Comparison of ENCODE assay signal across 17 cellular contexts in the genomic region with DNA sequence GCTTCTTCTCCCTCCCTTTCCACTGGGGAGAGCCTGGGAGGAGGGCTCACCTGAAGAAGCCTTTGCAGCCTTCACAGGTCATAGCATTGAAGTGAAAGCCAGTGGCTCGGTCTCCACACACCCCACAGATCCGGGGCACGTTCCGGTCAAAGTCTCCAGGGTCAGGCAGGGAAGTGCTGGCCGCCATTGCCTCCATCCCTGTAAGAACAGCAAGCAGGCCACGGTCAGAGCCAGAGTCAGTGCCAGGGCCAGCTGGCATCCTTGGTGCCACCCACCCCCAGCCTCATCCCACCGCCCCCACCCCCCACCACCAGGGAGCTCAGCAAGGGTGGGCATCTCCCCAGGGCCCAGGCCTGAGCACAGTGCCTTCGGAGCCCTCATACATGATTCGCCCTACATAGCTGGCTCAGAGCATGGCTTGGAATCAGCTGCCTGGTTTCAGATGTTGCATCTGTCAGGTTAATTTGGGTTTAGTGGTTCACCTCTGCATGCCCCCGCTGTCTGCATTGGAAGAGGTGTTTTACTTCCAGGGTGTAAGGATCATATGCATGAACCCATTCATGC. TPM values are rescaled to one million over a fixed set of nuclear protein-coding genes. Genes with fewer than 3 reads are reported as not detected.
"Had no signal": no experiment of that assay in that cellular context is flagged by ENCODE, and none has a peak within 500 bp of the region (broad histone marks: within the 10 kb centered on the region; RNA-seq: fewer than 3 reads in every experiment).

No MANE protein-coding gene starts in this region.

- DNase-seq: activated CD4-positive, alpha-beta T cell treated with anti-CD3 and anti-CD28 coated beads for 48 hours; activated CD8-positive, alpha-beta memory T cell treated with anti-CD3 and anti-CD28 coated beads for 24 hours; activated CD8-positive, alpha-beta memory T cell treated with anti-CD3 and anti-CD28 coated beads, Interleukin-2, amount 50 U/mL, for 48 hours; dermis blood vessel endothelial cell; effector memory CD8-positive, alpha-beta T cell; left cardiac atrium; lower lobe of right lung; midbrain; SJCRH30; stimulated activated CD4-positive, alpha-beta T cell treated with anti-CD3 and anti-CD28 coated beads, Interleukin-2, amount 100 ng/mL, for 24 hours; stomach; upper lobe of left lung had no signal

- H3K9me3 Mint-ChIP-seq: activated naive CD4-positive, alpha-beta T cell treated with anti-CD3 and anti-CD28 coated beads, Interleukin-2, amount 50 U/mL, for 72 hours; effector memory CD8-positive, alpha-beta T cell; neural crest cell; WTC11 had no signal

- H3K4me3 Mint-ChIP-seq: effector memory CD8-positive, alpha-beta T cell; neural crest cell; WTC11 had no signal

- H3K27ac ChIP-seq: lower lobe of right lung, right atrium auricular region, SJCRH30, stomach, thoracic aorta, upper lobe of left lung had no signal

- H3K36me3 Mint-ChIP-seq: WTC11 had no signal

- H3K9me3 ChIP-seq: lower lobe of right lung, right atrium auricular region, SJCRH30, stomach, thoracic aorta, upper lobe of left lung had no signal

- H3K4me3 ChIP-seq: lower lobe of right lung, right atrium auricular region, SJCRH30, stomach, thoracic aorta, upper lobe of left lung had no signal

- H3K27ac Mint-ChIP-seq: WTC11 had no signal

- H3K27me3 ChIP-seq: right atrium auricular region, stomach, upper lobe of left lung had no signal

- H3K4me1 Mint-ChIP-seq: neural crest cell had no signal

- H3K36me3 ChIP-seq: right atrium auricular region, SJCRH30, thoracic aorta had no signal

- ATAC-seq: activated naive CD4-positive, alpha-beta T cell treated with anti-CD3 and anti-CD28 coated beads, Interleukin-2, amount 50 U/mL, for 72 hours; effector memory CD8-positive, alpha-beta T cell; left cardiac atrium; lower lobe of right lung; WTC11 had no signal

- H3K4me1 ChIP-seq: SJCRH30 had no signal

RNA-seq across cellular contexts. Expression of a gene that starts 25.8 kb away (rescaled TPM):
- total RNA-seq: neural crest cell had no signal
